8 cellular contexts compared by ENCODE assay signal in genomic region chr1:44652445-44653106, GRCh38. TPM values are rescaled to one million over a fixed set of nuclear protein-coding genes. Genes with fewer than 3 reads are reported as not detected.
DNase-seq lines count a peak whose midpoint lies in the region; ATAC-seq and TF ChIP-seq lines count a peak whose summit lies in the region.

No MANE protein-coding gene starts in this region.

- H3K27ac ChIP-seq in tibial artery: no peak overlapping the region

- no peaks in the 10 kb centered on the region for H3K9me3 ChIP-seq in tibial artery

- H3K27me3 ChIP-seq in tibial artery: no peaks in the 10 kb centered on the region

- intact Hi-C loops in tibial artery (cut with DNase I; ENCODE audit: low total_unique reads): loop anchor here (5.0 kb wide), 2 partner anchors 45 to 435 kb away; no protein-coding TSS in a partner anchor

- peak; percentile 67 for ATAC-seq in omental fat pad (ENCODE audit: low FRiP score)

- TF ChIP-seq POLR2A in GM18526 (IDR thresholded peaks at IDR 0.05; ENCODE audit: extremely low read depth, insufficient read length): peak; percentile 6

- TF ChIP-seq CTCF in fibroblast of villous mesenchyme (IDR thresholded peaks at IDR 0.05; ENCODE audit: insufficient read depth, low read depth, low read length) (peak; percentile 97), omental fat pad (IDR thresholded peaks at IDR 0.05) (peak in 2 of 3 donors; percentile 65 to 73), tibial artery (IDR thresholded peaks at IDR 0.05) (peak; percentile 87 to 93)

- H3K4me3 ChIP-seq in fibroblast of villous mesenchyme (ENCODE audit: low read depth, low read length): no peak overlapping the region
- H3K4me3 ChIP-seq in tibial artery: no peak overlapping the region

- H3K4me1 ChIP-seq in tibial artery: no peaks in the 10 kb centered on the region

- H3K36me3 ChIP-seq in tibial artery: peaks cover 22 to 64% (median 40%) of the 10 kb centered on the region in 3 donors

- DNase-seq in ACHN: peak; percentile 63
- DNase-seq in KG1 (lab: John Stamatoyannopoulos, UW): peak; percentile 73
- peak; percentile 60 for DNase-seq in RPMI7951 (ENCODE audit: low read depth)
- DNase-seq in activated T-helper 9 cell treated with anti-CD3 and anti-CD28 coated beads, Interleukin-2, amount 50 U/mL, for 16 hours (ENCODE audit: low read depth): peak; percentile 66
- peak; percentile 59 for DNase-seq in fibroblast of villous mesenchyme (ENCODE audit: low read depth)
- DNase-seq in omental fat pad (ENCODE audit: low spot score): peak; percentile 81
- peak; percentile 80 to 83 for DNase-seq in tibial artery

- in situ Hi-C loops in ACHN (cut with HindIII; ENCODE audit: low pct_ligation_motif_present, low pct_unique_long_range_greater_than_20kb, low sequenced_read_pairs): no loop called here

RNA-seq across cellular contexts. Expression of gene TMEM53, which starts 21.7 kb away (rescaled TPM):
- 13.1 and 14.9 TPM in 2 replicates for total RNA-seq in RPMI7951 (2014; rRNA removed; shearing (Covaris generic))
- total RNA-seq in fibroblast of villous mesenchyme (6.4 and 7.3 TPM in 2 replicates), omental fat pad (10 to 100 TPM in 3 of 4 donors, 1 to 10 TPM in 1; 7.6 to 14.0 (median 10.3) TPM)

RNA-seq across cellular contexts. Expression of gene ARMH1, which starts 21.9 kb away (rescaled TPM):
- 0.29 TPM in 1 of 2 replicates, not detected in the other for total RNA-seq in RPMI7951 (2014; rRNA removed; shearing (Covaris generic))
- total RNA-seq in fibroblast of villous mesenchyme (0.32 and 0.43 TPM in 2 replicates), omental fat pad (1 to 10 TPM in 3 of 4 donors, under 1 TPM in 1; 0.47 to 2.4 (median 1.2) TPM)
